In genomic region chr7:131355917-131356777, GRCh38 we compare ENCODE assay signal across 20 cellular contexts. TPM values are rescaled to one million over a fixed set of nuclear protein-coding genes. Genes with fewer than 3 reads are reported as not detected.
DNase-seq lines count a peak whose midpoint lies in the region; ATAC-seq and TF ChIP-seq lines count a peak whose summit lies in the region.
"Had no signal": no experiment of that assay in that cellular context is flagged by ENCODE, and none has a peak within 500 bp of the region (broad histone marks: within the 10 kb centered on the region; RNA-seq: fewer than 3 reads in every experiment).

No MANE protein-coding gene starts in this region.

- peaks cover 0 to 1% of the 10 kb centered on the region in 2 donors for H3K36me3 Mint-ChIP-seq in CD14-positive monocyte
- H3K36me3 Mint-ChIP-seq in nephron progenitor cell (ENCODE audit: low read depth), result peaks cover 61% of the 10 kb centered on the region
- no peaks in the 10 kb centered on the region for H3K36me3 Mint-ChIP-seq in stimulated activated effector memory CD8-positive, alpha-beta T cell treated with anti-CD3 and anti-CD28 coated beads, Interleukin-12 subunit alpha, Interleukin-12 subunit beta, amount 100 ng/mL, for 72 hours
- H3K36me3 Mint-ChIP-seq: type B pancreatic cell had no signal

- H3K4me3 Mint-ChIP-seq in CD14-positive monocyte (peak overlapping the region in 1 of 2 donors; percentile 60), nephron progenitor cell (no peak overlapping the region)
- no peak overlapping the region for H3K4me3 Mint-ChIP-seq in stimulated activated effector memory CD8-positive, alpha-beta T cell treated with anti-CD3 and anti-CD28 coated beads, Interleukin-12 subunit alpha, Interleukin-12 subunit beta, amount 100 ng/mL, for 72 hours
- H3K4me3 Mint-ChIP-seq: type B pancreatic cell had no signal

- H3K27ac ChIP-seq in suprapubic skin, result no peak overlapping the region
- H3K27ac ChIP-seq: BLaER1, esophagus squamous epithelium had no signal

- no peak for TF ChIP-seq RAD21 in Ishikawa (IDR thresholded peaks at IDR 0.05; ENCODE audit: low read depth)

- no peak for TF ChIP-seq CTCF in CD14-positive monocyte (IDR thresholded peaks at IDR 0.05)
- TF ChIP-seq CTCF in nephron progenitor cell (IDR thresholded peaks at IDR 0.05), result no peak
- TF ChIP-seq CTCF in suprapubic skin (IDR thresholded peaks at IDR 0.05), result no peak

- peaks cover 0 to 2% (median 0%) of the 10 kb centered on the region in 3 donors for H3K27me3 Mint-ChIP-seq in CD14-positive monocyte (ENCODE audit: low read depth in 3 of 3)
- H3K27me3 Mint-ChIP-seq in nephron progenitor cell (ENCODE audit: low read depth, poor library complexity), result no peaks in the 10 kb centered on the region
- H3K27me3 Mint-ChIP-seq: IgD-negative memory B cell, type B pancreatic cell had no signal

- intact Hi-C loops in CD14-positive monocyte (cut with micrococcal nuclease), result no loop called here

- H3K36me3 ChIP-seq in suprapubic skin, result peaks cover 3% of the 10 kb centered on the region
- H3K36me3 ChIP-seq: esophagus squamous epithelium had no signal

- TF ChIP-seq EP300 in Ishikawa (IDR thresholded peaks at IDR 0.05; ENCODE audit: borderline replicate concordance), result no peak
- TF ChIP-seq EP300 in suprapubic skin (IDR thresholded peaks at IDR 0.05), result no peak

- ATAC-seq in stimulated activated effector memory CD8-positive, alpha-beta T cell treated with anti-CD3 and anti-CD28 coated beads, Interleukin-12 subunit alpha, Interleukin-12 subunit beta, amount 100 ng/mL, for 72 hours, result no peak
- ATAC-seq: left lobe of liver had no signal

- peaks cover 48% of the 10 kb centered on the region for H3K4me1 ChIP-seq in suprapubic skin

- 85% methylated on average over 11 of the region's 13 CpGs for WGBS in suprapubic skin

- H3K4me1 Mint-ChIP-seq in CD14-positive monocyte (peaks cover 59% of the 10 kb centered on the region), nephron progenitor cell (peaks cover 11% of the 10 kb centered on the region)
- peaks cover 72% of the 10 kb centered on the region for H3K4me1 Mint-ChIP-seq in stimulated activated effector memory CD8-positive, alpha-beta T cell treated with anti-CD3 and anti-CD28 coated beads, Interleukin-12 subunit alpha, Interleukin-12 subunit beta, amount 100 ng/mL, for 72 hours

- H3K27me3 ChIP-seq in suprapubic skin, result no peaks in the 10 kb centered on the region
- H3K27me3 ChIP-seq: BLaER1, esophagus squamous epithelium had no signal

- peak; percentile 42 for DNase-seq in CD14-positive monocyte (ENCODE audit: low spot score)
- DNase-seq in dermis blood vessel endothelial cell, result peak; percentile 28
- no peak for DNase-seq in nephron progenitor cell
- no peak for DNase-seq in AML-193 (lab: John Stamatoyannopoulos, UW)
- no peak for DNase-seq in stimulated activated effector memory CD8-positive, alpha-beta T cell treated with anti-CD3 and anti-CD28 coated beads, Interleukin-12 subunit alpha, Interleukin-12 subunit beta, amount 100 ng/mL, for 72 hours (ENCODE audit: low spot score in 2 of 2)
- DNase-seq in suprapubic skin (ENCODE audit: low spot score in 2 of 2), result no peak
- DNase-seq in UCSD-AML1 (lab: John Stamatoyannopoulos, UW; ENCODE audit: unreplicated experiment), result no peak
- DNase-seq: activated CD4-positive, CD25-positive, alpha-beta regulatory T cell; activated gamma-delta T cell treated with Interleukin-2 at 50 U/mL for 16 hours; DND-41; esophagus squamous epithelium; H7; NCI-H146; stimulated activated CD4-positive, alpha-beta T cell treated with anti-CD3 and anti-CD28 coated beads, Interleukin-4, amount 100 ng/mL, for 4 hours; SW 1271 had no signal

- no peaks in the 10 kb centered on the region for H3K9me3 Mint-ChIP-seq in CD14-positive monocyte
- H3K9me3 Mint-ChIP-seq in nephron progenitor cell, result peaks cover 33% of the 10 kb centered on the region
- no peaks in the 10 kb centered on the region for H3K9me3 Mint-ChIP-seq in stimulated activated effector memory CD8-positive, alpha-beta T cell treated with anti-CD3 and anti-CD28 coated beads, Interleukin-12 subunit alpha, Interleukin-12 subunit beta, amount 100 ng/mL, for 72 hours
- H3K9me3 Mint-ChIP-seq: IgD-negative memory B cell, type B pancreatic cell had no signal

- no peak for TF ChIP-seq POLR2A in suprapubic skin (IDR thresholded peaks at IDR 0.05)

- H3K9me3 ChIP-seq in suprapubic skin, result no peaks in the 10 kb centered on the region
- H3K9me3 ChIP-seq: esophagus squamous epithelium had no signal

- H3K27ac Mint-ChIP-seq in CD14-positive monocyte (peak overlapping the region; percentile 41 to 86 (median 58)), nephron progenitor cell (peak overlapping the region; percentile 71)
- no peak overlapping the region for H3K27ac Mint-ChIP-seq in stimulated activated effector memory CD8-positive, alpha-beta T cell treated with anti-CD3 and anti-CD28 coated beads, Interleukin-12 subunit alpha, Interleukin-12 subunit beta, amount 100 ng/mL, for 72 hours
- H3K27ac Mint-ChIP-seq: IgD-negative memory B cell, type B pancreatic cell had no signal

- H3K4me3 ChIP-seq in suprapubic skin, result no peak overlapping the region
- H3K4me3 ChIP-seq: BLaER1, esophagus squamous epithelium had no signal

TF ChIP-seq in Ishikawa, 13 proteins besides CTCF, POLR2A, EP300 and RAD21:
- no peak for TF ChIP-seq REST (IDR thresholded peaks at IDR 0.05; ENCODE audit: low read depth)
- TF ChIP-seq FOXM1 (IDR thresholded peaks at IDR 0.05; ENCODE audit: borderline replicate concordance, low read depth), result no peak
- no peak for TF ChIP-seq MAX (IDR thresholded peaks at IDR 0.05)
- peak; percentile 33; the same call in 1 of the 2 replicates for TF ChIP-seq NFIC (IDR thresholded peaks at IDR 0.05)
- no peak for TF ChIP-seq ZBTB7A (IDR thresholded peaks at IDR 0.05; ENCODE audit: low read depth)
- TF ChIP-seq USF1 (IDR thresholded peaks at IDR 0.05), result no peak
- TF ChIP-seq CEBPB (IDR thresholded peaks at IDR 0.05), result no peak

RNA-seq across cellular contexts. Expression of gene MKLN1, which starts 28.5 kb away (rescaled TPM):
- 10 to 100 TPM; 17.2 to 18.5 TPM for polyA plus RNA-seq in CD14-positive monocyte
- total RNA-seq in dermis blood vessel endothelial cell (34.5 and 43.9 TPM in 2 replicates), suprapubic skin (10 to 100 TPM; 32.9 to 76.0 (median 39.9) TPM)

Comparison
In these comparisons a context has a peak if more than half of its experiments do, and no peak if none do; other contexts are left out.
1. DNase-seq: peak in CD14-positive monocyte (single experiment) and dermis blood vessel endothelial cell (single experiment); none in nephron progenitor cell (single experiment), AML-193 (0 of 2), stimulated activated effector memory CD8-positive, alpha-beta T cell treated with anti-CD3 and anti-CD28 coated beads, Interleukin-12 subunit alpha, Interleukin-12 subunit beta, amount 100 ng/mL, for 72 hours (0 of 2), suprapubic skin (0 of 2) and UCSD-AML1 (single experiment).